In genomic region chr6:3635482-3635881, GRCh38 we compare ENCODE assay signal across 25 cellular contexts.
"Had no signal": no experiment of that assay in that cellular context is flagged by ENCODE, and none has a peak within 500 bp of the region (broad histone marks: within the 10 kb centered on the region; RNA-seq: fewer than 3 reads in every experiment).

No MANE protein-coding gene starts in this region.

- H3K4me1 Mint-ChIP-seq: naive thymus-derived CD4-positive, alpha-beta T cell; nephron had no signal

- H3K36me3 ChIP-seq: esophagus squamous epithelium, heart left ventricle, neural progenitor cell, prostate gland, right atrium auricular region, thyroid gland had no signal

- H3K36me3 Mint-ChIP-seq: naive thymus-derived CD4-positive, alpha-beta T cell; neural progenitor cell; type B pancreatic cell had no signal

- H3K27ac Mint-ChIP-seq: effector memory CD8-positive, alpha-beta T cell; naive thymus-derived CD4-positive, alpha-beta T cell; nephron; neural progenitor cell; stimulated activated naive CD8-positive, alpha-beta T cell treated with anti-CD3 and anti-CD28 coated beads, Interleukin-15, amount 100 ng/mL, for 72 hours; type B pancreatic cell had no signal

- H3K9me3 Mint-ChIP-seq: effector memory CD8-positive, alpha-beta T cell; naive thymus-derived CD4-positive, alpha-beta T cell; stimulated activated naive CD8-positive, alpha-beta T cell treated with anti-CD3 and anti-CD28 coated beads, Interleukin-15, amount 100 ng/mL, for 72 hours; type B pancreatic cell had no signal

- H3K27ac ChIP-seq: esophagus squamous epithelium, heart left ventricle, hepatocyte, neural progenitor cell, parathyroid adenoma, prostate gland, right atrium auricular region, thyroid gland had no signal

- H3K4me2 ChIP-seq: hepatocyte, neural progenitor cell, smooth muscle cell had no signal

- H3K4me3 Mint-ChIP-seq: effector memory CD8-positive, alpha-beta T cell; naive thymus-derived CD4-positive, alpha-beta T cell; nephron; neural progenitor cell; stimulated activated naive CD8-positive, alpha-beta T cell treated with anti-CD3 and anti-CD28 coated beads, Interleukin-15, amount 100 ng/mL, for 72 hours; type B pancreatic cell had no signal

- DNase-seq: cortex of kidney; effector memory CD8-positive, alpha-beta T cell; erythroblast; esophagus squamous epithelium; heart left ventricle; kidney; mucosa of descending colon; naive thymus-derived CD4-positive, alpha-beta T cell; stimulated activated CD4-positive, alpha-beta T cell treated with anti-CD3 and anti-CD28 coated beads, Interleukin-12 subunit alpha, Interleukin-12 subunit beta, amount 100 ng/mL, for 4 hours; stimulated activated CD4-positive, alpha-beta T cell treated with anti-CD3 and anti-CD28 coated beads, Interleukin-1b, Interleukin-23, amount 100 ng/mL, for 48 hours; stimulated activated CD4-positive, alpha-beta T cell treated with anti-CD3 and anti-CD28 coated beads, Interleukin-4, amount 100 ng/mL, for 1 hour; stimulated activated CD8-positive, alpha-beta memory T cell treated with anti-CD3 and anti-CD28 coated beads, Interleukin-4, amount 100 ng/mL, for 48 hours; stimulated activated naive CD4-positive, alpha-beta T cell; stimulated activated naive CD8-positive, alpha-beta T cell treated with anti-CD3 and anti-CD28 coated beads, Interleukin-15, amount 100 ng/mL, for 72 hours; thyroid gland had no signal

- H3K4me3 ChIP-seq: esophagus squamous epithelium, heart left ventricle, hepatocyte, mucosa of descending colon, neural progenitor cell, prostate gland, right atrium auricular region, smooth muscle cell, thyroid gland had no signal

- H2AFZ ChIP-seq: hepatocyte, neural progenitor cell, parathyroid adenoma had no signal

- ATAC-seq: effector memory CD8-positive, alpha-beta T cell; heart left ventricle; left lobe of liver; mucosa of descending colon; naive thymus-derived CD4-positive, alpha-beta T cell; sciatic nerve; stimulated activated naive CD8-positive, alpha-beta T cell treated with anti-CD3 and anti-CD28 coated beads, Interleukin-15, amount 100 ng/mL, for 72 hours had no signal

- H3K4me1 ChIP-seq: esophagus squamous epithelium, heart left ventricle, neural progenitor cell, parathyroid adenoma, prostate gland, right atrium auricular region, thyroid gland had no signal

- H3K27me3 Mint-ChIP-seq: stimulated activated naive CD8-positive, alpha-beta T cell treated with anti-CD3 and anti-CD28 coated beads, Interleukin-15, amount 100 ng/mL, for 72 hours; type B pancreatic cell had no signal

- H3K9ac ChIP-seq: neural progenitor cell, parathyroid adenoma had no signal

- H3K9me3 ChIP-seq: esophagus squamous epithelium, mucosa of descending colon, prostate gland, right atrium auricular region, thyroid gland had no signal

- H3K79me2 ChIP-seq: hepatocyte, parathyroid adenoma had no signal

- H3K27me3 ChIP-seq: heart left ventricle, hepatocyte, neural progenitor cell, right atrium auricular region, thyroid gland had no signal
